Comparison of ENCODE assay signal across 8 cellular contexts in genomic region chr5:42005561-42006153, GRCh38.
DNase-seq lines count a peak whose midpoint lies in the region; ATAC-seq and TF ChIP-seq lines count a peak whose summit lies in the region.

No MANE protein-coding gene starts in this region.

- no peaks in the 10 kb centered on the region for H3K36me3 ChIP-seq in tibial nerve

- WGBS in tibial nerve, 2 donors = 7 to 13% methylated on average over 1 of the region's 1 CpG

- no peaks in the 10 kb centered on the region for H3K27me3 ChIP-seq in tibial nerve

- no peak for DNase-seq in AG09319 (ENCODE audit: extremely low read depth, low read depth)
- DNase-seq in SHP77 (lab: John Stamatoyannopoulos, UW) = peak; percentile 15 to 42
- peak; percentile 30 for DNase-seq in foreskin melanocyte
- DNase-seq in tibial nerve (ENCODE audit: low spot score in 2 of 2) = no peak
- DNase-seq in activated gamma-delta T cell (lab: John Stamatoyannopoulos, UW) = no peak
- no peak for DNase-seq in activated naive CD4-positive, alpha-beta T cell treated with anti-CD3 and anti-CD28 coated beads, Interleukin-2, amount 50 U/mL, for 16 hours

- TF ChIP-seq EP300 in tibial nerve (IDR thresholded peaks at IDR 0.05) = no peak

- H3K9me3 ChIP-seq in tibial nerve = no peaks in the 10 kb centered on the region

- H3K27ac ChIP-seq in tibial nerve = no peak overlapping the region

- no peak overlapping the region for H3K4me3 ChIP-seq in tibial nerve

- ATAC-seq in GM18517 (IDR thresholded peaks at IDR 0.05; ENCODE audit: unreplicated experiment) (peak; percentile 70), HG03175 (IDR thresholded peaks at IDR 0.05; ENCODE audit: unreplicated experiment) (peak; percentile 82)

- TF ChIP-seq POLR2A in tibial nerve (IDR thresholded peaks at IDR 0.05) = no peak

- TF ChIP-seq CTCF in AG09319 (IDR thresholded peaks at IDR 0.05; ENCODE audit: low read depth, low read length) = peak; percentile 79
- peak; percentile 51 to 60 (median 56) for TF ChIP-seq CTCF in tibial nerve (IDR thresholded peaks at IDR 0.05)

- no peaks in the 10 kb centered on the region for H3K4me1 ChIP-seq in tibial nerve

Comparison
In these comparisons a context has a peak if more than half of its experiments do, and no peak if none do; other contexts are left out.
1. DNase-seq: peak in SHP77 (2 of 2) and foreskin melanocyte (single experiment); none in AG09319 (single experiment), tibial nerve (0 of 2), activated gamma-delta T cell (single experiment) and activated naive CD4-positive, alpha-beta T cell treated with anti-CD3 and anti-CD28 coated beads, Interleukin-2, amount 50 U/mL, for 16 hours (single experiment).